In the genomic region with DNA sequence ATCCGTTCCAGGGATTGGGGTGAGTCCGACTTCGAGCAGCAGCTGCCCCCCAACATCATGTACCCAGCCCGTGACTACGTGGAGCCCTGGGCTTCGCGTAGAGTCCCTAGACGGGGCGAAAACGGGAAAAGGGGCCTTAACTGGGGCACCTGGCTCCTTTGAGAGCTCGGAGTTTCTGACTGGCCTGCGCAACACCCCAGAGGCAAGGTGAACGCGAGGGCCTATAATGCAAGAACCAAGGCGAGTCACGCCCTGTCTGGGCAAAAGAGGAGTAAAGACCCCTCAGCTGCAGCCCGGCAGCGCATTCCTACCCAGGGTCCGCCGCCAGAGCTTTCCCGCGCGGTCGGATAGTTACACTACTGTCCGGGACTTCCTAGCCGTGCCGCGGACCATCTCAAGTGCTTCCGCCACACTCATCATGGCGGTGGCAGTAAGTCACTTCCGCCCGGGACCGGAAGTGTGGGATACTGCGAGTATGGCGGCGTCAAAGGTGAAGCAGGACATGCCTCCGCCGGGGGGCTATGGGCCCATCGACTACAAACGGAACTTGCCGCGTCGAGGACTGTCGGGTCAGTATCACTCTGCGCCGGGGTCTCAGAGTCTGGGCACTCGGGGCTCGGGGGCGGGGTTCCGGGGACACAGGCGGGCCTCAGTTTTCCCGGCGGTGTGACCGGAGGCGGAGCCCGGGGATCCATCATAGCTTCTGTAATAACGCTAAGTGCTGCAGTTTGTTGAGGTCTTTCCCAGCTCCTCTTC, we compare ENCODE assay signal across 1 cellular context.
A peak's percentile ranks its signal among the peaks of the same experiment; 100 is the strongest.
TF ChIP-seq lines count a peak whose summit lies in the region.

TSS of gene NDUFA13 (plus strand) at position 462 of the 756 bp plus-strand sequence. CDS start at position 476, 14 bp downstream.

TF ChIP-seq in K562, 482 proteins besides CTCF, POLR2A, EP300 and RAD21 (continued from another document):
- TF ChIP-seq RREB1 (CRISPR knock-in tag; IDR thresholded peaks at IDR 0.05): no peak
- TF ChIP-seq ZNF79 (CRISPR knock-in tag; IDR thresholded peaks at IDR 0.05; ENCODE audit: low read depth): no peak
- TF ChIP-seq, protein P1, sequence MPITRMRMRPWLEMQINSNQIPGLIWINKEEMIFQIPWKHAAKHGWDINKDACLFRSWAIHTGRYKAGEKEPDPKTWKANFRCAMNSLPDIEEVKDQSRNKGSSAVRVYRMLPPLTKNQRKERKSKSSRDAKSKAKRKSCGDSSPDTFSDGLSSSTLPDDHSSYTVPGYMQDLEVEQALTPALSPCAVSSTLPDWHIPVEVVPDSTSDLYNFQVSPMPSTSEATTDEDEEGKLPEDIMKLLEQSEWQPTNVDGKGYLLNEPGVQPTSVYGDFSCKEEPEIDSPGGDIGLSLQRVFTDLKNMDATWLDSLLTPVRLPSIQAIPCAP (CRISPR knock-in tag; IDR thresholded peaks at IDR 0.05; ENCODE audit: borderline replicate concordance): no peak
- TF ChIP-seq, protein P2, sequence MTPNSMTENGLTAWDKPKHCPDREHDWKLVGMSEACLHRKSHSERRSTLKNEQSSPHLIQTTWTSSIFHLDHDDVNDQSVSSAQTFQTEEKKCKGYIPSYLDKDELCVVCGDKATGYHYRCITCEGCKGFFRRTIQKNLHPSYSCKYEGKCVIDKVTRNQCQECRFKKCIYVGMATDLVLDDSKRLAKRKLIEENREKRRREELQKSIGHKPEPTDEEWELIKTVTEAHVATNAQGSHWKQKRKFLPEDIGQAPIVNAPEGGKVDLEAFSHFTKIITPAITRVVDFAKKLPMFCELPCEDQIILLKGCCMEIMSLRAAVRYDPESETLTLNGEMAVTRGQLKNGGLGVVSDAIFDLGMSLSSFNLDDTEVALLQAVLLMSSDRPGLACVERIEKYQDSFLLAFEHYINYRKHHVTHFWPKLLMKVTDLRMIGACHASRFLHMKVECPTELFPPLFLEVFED (CRISPR knock-in tag; conservative IDR thresholded peaks at IDR 0.05): no peak
- no peak for TF ChIP-seq ARHGAP35 (IDR thresholded peaks at IDR 0.05; ENCODE audit: partially characterized antibody)
- TF ChIP-seq TBL1XR1 (IDR thresholded peaks at IDR 0.05; ENCODE audit: low read length in 2 of 2): no peak; a peak in 1 of 4 replicates
- TF ChIP-seq MCM5 (IDR thresholded peaks at IDR 0.05; ENCODE audit: low read depth): no peak
- no peak for TF ChIP-seq PHF21A (IDR thresholded peaks at IDR 0.05; ENCODE audit: borderline replicate concordance, low read depth)
- no peak for TF ChIP-seq TFE3 (CRISPR knock-in tag; IDR thresholded peaks at IDR 0.05)
- TF ChIP-seq, protein P3, sequence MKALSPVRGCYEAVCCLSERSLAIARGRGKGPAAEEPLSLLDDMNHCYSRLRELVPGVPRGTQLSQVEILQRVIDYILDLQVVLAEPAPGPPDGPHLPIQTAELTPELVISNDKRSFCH (CRISPR knock-in tag; IDR thresholded peaks at IDR 0.05): no peak
- TF ChIP-seq, protein P3 (tag; IDR thresholded peaks at IDR 0.05): no peak; the same call in 1 of the 2 replicates
- TF ChIP-seq ZBTB12 (CRISPR knock-in tag; IDR thresholded peaks at IDR 0.05): peak; percentile 64
- TF ChIP-seq KDM2B (CRISPR knock-in tag; IDR thresholded peaks at IDR 0.05): no peak
- peak; percentile 95 for TF ChIP-seq TAF1 (IDR thresholded peaks at IDR 0.05; ENCODE audit: control insufficient read depth, extremely low read depth, insufficient read depth, low read length, severe bottlenecking)
- no peak for TF ChIP-seq IRF9 (tag; IDR thresholded peaks at IDR 0.05)
- no peak for TF ChIP-seq ZFP91 (CRISPR knock-in tag; IDR thresholded peaks at IDR 0.05)
- no peak for TF ChIP-seq ZNF354B (CRISPR knock-in tag; IDR thresholded peaks at IDR 0.05)
- no peak for TF ChIP-seq ZNF398 (CRISPR knock-in tag; IDR thresholded peaks at IDR 0.05)
- no peak for TF ChIP-seq NFYB (IDR thresholded peaks at IDR 0.05; ENCODE audit: extremely low read depth, insufficient read length)
- TF ChIP-seq ZNF165 (CRISPR knock-in tag; IDR thresholded peaks at IDR 0.05; ENCODE audit: borderline replicate concordance): no peak
- TF ChIP-seq LEF1 (IDR thresholded peaks at IDR 0.05): no peak
- no peak for TF ChIP-seq SRSF9 (IDR thresholded peaks at IDR 0.05; ENCODE audit: borderline replicate concordance, low read depth, low read length)
- TF ChIP-seq MNT (conservative IDR thresholded peaks at IDR 0.05): peak; percentile 72 to 86
- TF ChIP-seq TEAD2 (tag; IDR thresholded peaks at IDR 0.05): no peak
- TF ChIP-seq SMARCA4 (IDR thresholded peaks at IDR 0.05): no peak; the same call in 1 of the 2 replicates
- no peak for TF ChIP-seq NONO (IDR thresholded peaks at IDR 0.05; ENCODE audit: low read depth in 2 of 2, low read length in 1 of 2)
- no peak for TF ChIP-seq ZNF224 (CRISPR knock-in tag; IDR thresholded peaks at IDR 0.05)
- TF ChIP-seq E2F1 (CRISPR knock-in tag; IDR thresholded peaks at IDR 0.05): no peak; the same call in 1 of the 2 replicates
TF ChIP-seq in K562: peak in this region for 124.
